22 cellular contexts compared by ENCODE assay signal in the genomic region with DNA sequence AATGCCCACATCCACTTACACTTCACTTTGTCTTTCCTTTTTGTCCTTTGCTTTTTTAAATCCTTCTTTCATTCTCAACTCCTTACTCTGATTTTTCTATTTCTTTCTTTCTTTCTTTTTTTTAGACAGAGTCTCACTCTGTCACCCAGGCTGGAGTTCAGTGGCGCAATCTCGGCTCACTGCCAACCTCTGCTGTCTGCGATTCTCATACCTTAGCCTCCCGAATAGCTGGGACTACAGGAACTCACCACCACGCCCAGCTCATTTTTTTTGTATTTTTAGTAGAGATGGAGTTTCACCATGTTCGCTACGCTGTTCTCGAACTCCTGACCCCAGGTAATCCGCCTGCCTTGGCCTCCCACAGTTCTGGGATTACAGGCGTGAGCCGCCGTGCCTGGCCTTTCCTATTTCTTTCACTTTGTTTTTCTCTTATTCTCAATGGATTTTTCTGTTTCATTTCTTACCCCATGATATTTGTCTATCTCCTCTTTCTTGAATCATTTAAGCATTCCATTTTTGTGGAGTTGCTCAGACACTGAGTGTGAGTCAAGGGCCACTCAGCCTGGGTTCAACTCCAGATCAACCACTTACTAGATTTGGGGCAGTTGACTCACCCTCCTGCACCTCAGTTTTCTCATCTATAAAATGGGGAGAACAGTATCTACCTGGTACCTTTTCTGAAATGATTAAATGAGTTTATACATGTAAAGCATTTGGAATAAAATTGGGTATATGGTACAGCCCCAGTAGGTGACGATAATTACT. TPM values are rescaled to one million over a fixed set of nuclear protein-coding genes. Genes with fewer than 3 reads are reported as not detected.
DNase-seq lines count a peak whose midpoint lies in the region; ATAC-seq and TF ChIP-seq lines count a peak whose summit lies in the region.
"Had no signal": no experiment of that assay in that cellular context is flagged by ENCODE, and none has a peak within 500 bp of the region (broad histone marks: within the 10 kb centered on the region; RNA-seq: fewer than 3 reads in every experiment).

No MANE protein-coding gene starts in this region.

- peaks cover 5% of the 10 kb centered on the region for H3K27me3 Mint-ChIP-seq in chondrocyte (ENCODE audit: low read depth)

- ATAC-seq in GM21576 (IDR thresholded peaks at IDR 0.05; ENCODE audit: unreplicated experiment), result no peak
- ATAC-seq: activated CD8-positive, alpha-beta T cell treated with anti-CD3 and anti-CD28 coated beads, Interleukin-2, amount 10 ng/mL, durations not matched to agents 7 days and 5 days; T-helper 17 cell; WTC11 had no signal

- intact Hi-C loops in left ventricle myocardium inferior (cut with micrococcal nuclease) (no loop called here), cardiac septum (cut with DNase I) (no loop called here)

- H3K9me3 ChIP-seq in left ventricle myocardium inferior (replicated peaks), result no peaks in the 10 kb centered on the region
- H3K9me3 ChIP-seq: upper lobe of left lung had no signal

- H3K36me3 Mint-ChIP-seq in chondrocyte (ENCODE audit: low read depth), result no peaks in the 10 kb centered on the region
- H3K36me3 Mint-ChIP-seq: neural progenitor cell, WTC11 had no signal

- H3K4me3 Mint-ChIP-seq in chondrocyte (ENCODE audit: unreplicated experiment), result no peak overlapping the region
- H3K4me3 Mint-ChIP-seq: activated CD8-positive, alpha-beta T cell treated with anti-CD3 and anti-CD28 coated beads, Interleukin-2, amount 10 ng/mL, durations not matched to agents 7 days and 5 days; central memory CD8-positive, alpha-beta T cell; neural progenitor cell; stimulated activated naive CD8-positive, alpha-beta T cell treated with anti-CD3 and anti-CD28 coated beads, Interleukin-15, Interleukin-2, amounts not matched to agents 100 ng/mL and 50 ng/mL, for 24 hours; T-helper 17 cell; WTC11 had no signal

- peaks cover 14% of the 10 kb centered on the region for H3K4me1 Mint-ChIP-seq in chondrocyte (ENCODE audit: low read depth)
- H3K4me1 Mint-ChIP-seq: central memory CD8-positive, alpha-beta T cell had no signal

- no peak for TF ChIP-seq CTCF in left ventricle myocardium inferior (IDR thresholded peaks at IDR 0.05; ENCODE audit: borderline replicate concordance)
- TF ChIP-seq CTCF in fibroblast of mammary gland (conservative IDR thresholded peaks at IDR 0.05; ENCODE audit: control insufficient read depth, insufficient read depth, low read depth, low read length), result no peak
- no peak for TF ChIP-seq CTCF in chondrocyte (IDR thresholded peaks at IDR 0.05)

- DNase-seq in left ventricle myocardium inferior, result no peak
- DNase-seq in cardiac septum (ENCODE audit: low spot score), result no peak
- peak; percentile 56 for DNase-seq in fibroblast of mammary gland (ENCODE audit: low read depth)
- no peak for DNase-seq in chondrocyte (ENCODE audit: low spot score)
- DNase-seq in glomerular visceral epithelial cell (ENCODE audit: extremely low spot score), result no peak
- DNase-seq: activated CD8-positive, alpha-beta T cell treated with anti-CD3 and anti-CD28 coated beads, Interleukin-2, amount 10 ng/mL, durations not matched to agents 7 days and 5 days; DMS 273 treated with DMSO at 0.1 percent for 48 hours; effector CD4-positive, alpha-beta T cell; NCI-H1694; NCI-H345; retina; SHP77 treated with DMSO at 0.1 percent for 48 hours; T-helper 17 cell had no signal

- no peak overlapping the region for H3K4me3 ChIP-seq in left ventricle myocardium inferior
- H3K4me3 ChIP-seq in fibroblast of mammary gland (ENCODE audit: control insufficient read depth, low read depth, low read length), result no peak overlapping the region
- H3K4me3 ChIP-seq: neural progenitor cell, upper lobe of left lung had no signal

- no peaks in the 10 kb centered on the region for H3K27me3 ChIP-seq in left ventricle myocardium inferior (ENCODE audit: low read depth)
- H3K27me3 ChIP-seq: upper lobe of left lung had no signal

- no peaks in the 10 kb centered on the region for H3K36me3 ChIP-seq in left ventricle myocardium inferior
- H3K36me3 ChIP-seq: neural progenitor cell, upper lobe of left lung had no signal

- peak overlapping the region; percentile 33 for H3K27ac ChIP-seq in left ventricle myocardium inferior (replicated peaks)
- H3K27ac ChIP-seq: C4-2B, neural progenitor cell, upper lobe of left lung had no signal

- H3K9me3 Mint-ChIP-seq in chondrocyte (ENCODE audit: low read depth), result no peaks in the 10 kb centered on the region
- H3K9me3 Mint-ChIP-seq: central memory CD8-positive, alpha-beta T cell; neural progenitor cell; stimulated activated naive CD8-positive, alpha-beta T cell treated with anti-CD3 and anti-CD28 coated beads, Interleukin-15, Interleukin-2, amounts not matched to agents 100 ng/mL and 50 ng/mL, for 24 hours; WTC11 had no signal

- H3K27ac Mint-ChIP-seq in chondrocyte (ENCODE audit: unreplicated experiment), result no peak overlapping the region
- H3K27ac Mint-ChIP-seq: activated CD8-positive, alpha-beta T cell treated with anti-CD3 and anti-CD28 coated beads, Interleukin-2, amount 10 ng/mL, durations not matched to agents 7 days and 5 days; neural progenitor cell; stimulated activated naive CD8-positive, alpha-beta T cell treated with anti-CD3 and anti-CD28 coated beads, Interleukin-15, Interleukin-2, amounts not matched to agents 100 ng/mL and 50 ng/mL, for 24 hours; T-helper 17 cell; WTC11 had no signal

- H3K4me1 ChIP-seq in left ventricle myocardium inferior, result peaks cover 67% of the 10 kb centered on the region

RNA-seq across cellular contexts. Expression of gene KCNJ5, which starts 7.6 kb away (rescaled TPM):
- total RNA-seq in left ventricle myocardium inferior (5.4 TPM), cardiac septum (12.1 TPM), chondrocyte (0.15 to 0.18 TPM in 2 of 3 replicates, not detected in the other)
- total RNA-seq: activated CD8-positive, alpha-beta T cell treated with anti-CD3 and anti-CD28 coated beads, Interleukin-2, amount 10 ng/mL, durations not matched to agents 7 days and 5 days; M059J; T-helper 17 cell had no signal

RNA-seq across cellular contexts. Expression of gene KCNJ1, which starts 31.7 kb away (rescaled TPM):
- not detected for total RNA-seq in left ventricle myocardium inferior
- total RNA-seq in cardiac septum, result not detected
- not detected in 3 replicates for total RNA-seq in chondrocyte
- total RNA-seq: activated CD8-positive, alpha-beta T cell treated with anti-CD3 and anti-CD28 coated beads, Interleukin-2, amount 10 ng/mL, durations not matched to agents 7 days and 5 days; kidney epithelial cell; M059J had no signal

RNA-seq across cellular contexts. Expression of gene TP53AIP1, which starts 43.9 kb away (rescaled TPM):
- total RNA-seq in left ventricle myocardium inferior, result not detected
- not detected for total RNA-seq in cardiac septum
- 0.17 TPM in 1 of 3 replicates, not detected in the others for total RNA-seq in chondrocyte
- total RNA-seq: activated CD8-positive, alpha-beta T cell treated with anti-CD3 and anti-CD28 coated beads, Interleukin-2, amount 10 ng/mL, durations not matched to agents 7 days and 5 days; kidney epithelial cell; M059J; T-helper 17 cell had no signal
